8 cellular contexts compared by ENCODE assay signal in genomic region chr5:61408476-61409168, GRCh38.
DNase-seq lines count a peak whose midpoint lies in the region; ATAC-seq and TF ChIP-seq lines count a peak whose summit lies in the region.

No MANE protein-coding gene starts in this region.

- peak overlapping the region; percentile 75 for H3K27ac ChIP-seq in SJCRH30

- no peaks in the 10 kb centered on the region for H3K9me3 ChIP-seq in SJCRH30 (replicated peaks)

- TF ChIP-seq CTCF in fibroblast of villous mesenchyme (IDR thresholded peaks at IDR 0.05; ENCODE audit: insufficient read depth, low read depth, low read length), result no peak
- no peak for TF ChIP-seq CTCF in nephron progenitor cell (IDR thresholded peaks at IDR 0.05)

- peaks cover 41% of the 10 kb centered on the region for H3K4me1 Mint-ChIP-seq in nephron progenitor cell

- H3K27me3 ChIP-seq in SJCRH30, result no peaks in the 10 kb centered on the region

- peaks cover 19% of the 10 kb centered on the region for H3K4me1 ChIP-seq in SJCRH30

- peak overlapping the region; percentile 99 for H3K27ac Mint-ChIP-seq in nephron progenitor cell

- H3K27me3 Mint-ChIP-seq in nephron progenitor cell (ENCODE audit: low read depth, poor library complexity), result peaks cover 2% of the 10 kb centered on the region

- H3K4me3 ChIP-seq in SJCRH30, result peak overlapping the region; percentile 45
- peak overlapping the region; percentile 34 for H3K4me3 ChIP-seq in fibroblast of villous mesenchyme (ENCODE audit: low read depth, low read length)

- peak overlapping the region; percentile 87 for H3K4me3 Mint-ChIP-seq in nephron progenitor cell

- H3K9me3 Mint-ChIP-seq in nephron progenitor cell, result peaks cover 3% of the 10 kb centered on the region

- ATAC-seq in HG02571 (IDR thresholded peaks at IDR 0.05; ENCODE audit: unreplicated experiment), result peak; percentile 99

- no peaks in the 10 kb centered on the region for H3K36me3 ChIP-seq in SJCRH30

- H3K36me3 Mint-ChIP-seq in nephron progenitor cell (ENCODE audit: low read depth), result peaks cover 20% of the 10 kb centered on the region

- DNase-seq in GM03348 (ENCODE audit: low spot score), result peak; percentile 97
- DNase-seq in MV-4-11 (lab: John Stamatoyannopoulos, UW), result peak; percentile 99
- DNase-seq in SJCRH30, result peak; percentile 99
- peak; percentile 95 for DNase-seq in activated gamma-delta T cell treated with anti-CD3 and anti-CD28 coated beads, Interleukin-2, amount 50 U/mL, for 16 hours (ENCODE audit: low read depth)
- peak; percentile 100 for DNase-seq in fibroblast of villous mesenchyme (ENCODE audit: low read depth)
- DNase-seq in nephron progenitor cell, result peak; percentile 98
- peak; percentile 98 for DNase-seq in stimulated activated naive CD4-positive, alpha-beta T cell treated with Interleukin-2 at 50 U/mL for 16 hours (lab: John Stamatoyannopoulos, UW)

Comparison
In these comparisons a context has a peak if more than half of its experiments do, and no peak if none do; other contexts are left out.
1. Peak in every context shown above with its lines: DNase-seq, ATAC-seq, H3K4me3 ChIP-seq and H3K27ac ChIP-seq.